ENCODE assay signal across 11 cellular contexts in genomic region chr7:129009437-129009836, GRCh38. TPM values are rescaled to one million over a fixed set of nuclear protein-coding genes. Genes with fewer than 3 reads are reported as not detected.
DNase-seq lines count a peak whose midpoint lies in the region; ATAC-seq lines count a peak whose summit lies in the region.
"Had no signal": no experiment of that assay in that cellular context is flagged by ENCODE, and none has a peak within 500 bp of the region (broad histone marks: within the 10 kb centered on the region; RNA-seq: fewer than 3 reads in every experiment).

No MANE protein-coding gene starts in this region.

- H3K27me3 Mint-ChIP-seq in activated naive CD4-positive, alpha-beta T cell treated with anti-CD3 and anti-CD28 coated beads for 36 hours (ENCODE audit: low read depth) = no peaks in the 10 kb centered on the region
- no peaks in the 10 kb centered on the region for H3K27me3 Mint-ChIP-seq in stimulated activated memory B cell treated with anti-CD40 and anti-IgM and Interleukin-4, amounts not matched to agents 10 μg/mL and 1 μg/mL and 100 μg/mL, for 72 hours

- no peak overlapping the region for H3K4me3 Mint-ChIP-seq in activated naive CD4-positive, alpha-beta T cell treated with anti-CD3 and anti-CD28 coated beads for 36 hours
- H3K4me3 Mint-ChIP-seq in stimulated activated memory B cell treated with anti-CD40 and anti-IgM and Interleukin-4, amounts not matched to agents 10 μg/mL and 1 μg/mL and 100 μg/mL, for 72 hours = no peak overlapping the region

- peaks cover 28% of the 10 kb centered on the region for H3K36me3 Mint-ChIP-seq in activated naive CD4-positive, alpha-beta T cell treated with anti-CD3 and anti-CD28 coated beads for 36 hours (ENCODE audit: low read depth)
- H3K36me3 Mint-ChIP-seq in stimulated activated memory B cell treated with anti-CD40 and anti-IgM and Interleukin-4, amounts not matched to agents 10 μg/mL and 1 μg/mL and 100 μg/mL, for 72 hours = peaks cover 64% of the 10 kb centered on the region

- peak overlapping the region; percentile 84 for H3K27ac Mint-ChIP-seq in activated naive CD4-positive, alpha-beta T cell treated with anti-CD3 and anti-CD28 coated beads for 36 hours
- peak overlapping the region; percentile 91 for H3K27ac Mint-ChIP-seq in stimulated activated memory B cell treated with anti-CD40 and anti-IgM and Interleukin-4, amounts not matched to agents 10 μg/mL and 1 μg/mL and 100 μg/mL, for 72 hours

- intact Hi-C loops in activated naive CD4-positive, alpha-beta T cell treated with anti-CD3 and anti-CD28 coated beads for 36 hours (cut with micrococcal nuclease) = no loop called here

- ATAC-seq in GM21825 (IDR thresholded peaks at IDR 0.05; ENCODE audit: unreplicated experiment) (peak; percentile 55), HG03521 (IDR thresholded peaks at IDR 0.05; ENCODE audit: unreplicated experiment) (peak; percentile 64)
- peak; percentile 74 for ATAC-seq in stimulated activated memory B cell treated with anti-CD40 and anti-IgM and Interleukin-4, amounts not matched to agents 10 μg/mL and 1 μg/mL and 100 μg/mL, for 72 hours
- ATAC-seq: sciatic nerve had no signal

- no peaks in the 10 kb centered on the region for H3K9me3 Mint-ChIP-seq in activated naive CD4-positive, alpha-beta T cell treated with anti-CD3 and anti-CD28 coated beads for 36 hours
- no peaks in the 10 kb centered on the region for H3K9me3 Mint-ChIP-seq in stimulated activated memory B cell treated with anti-CD40 and anti-IgM and Interleukin-4, amounts not matched to agents 10 μg/mL and 1 μg/mL and 100 μg/mL, for 72 hours

- CTCF ChIA-PET in activated naive CD4-positive, alpha-beta T cell treated with anti-CD3 and anti-CD28 coated beads for 36 hours (lab: Charles Lee) = interaction anchor here (1.0 to 2.0 kb wide), 7 partner anchors 9 to 82 kb away, joined by 3 to 11 read pairs (median 4); no protein-coding TSS in a partner anchor

- DNase-seq in activated naive CD4-positive, alpha-beta T cell treated with anti-CD3 and anti-CD28 coated beads for 36 hours = no peak
- no peak for DNase-seq in activated naive CD4-positive, alpha-beta T cell treated with anti-CD3 and anti-CD28 coated beads, Interleukin-2, amount 50 U/mL, for 16 hours
- no peak for DNase-seq in stimulated activated naive CD4-positive, alpha-beta T cell treated with Interleukin-2 at 50 U/mL for 16 hours (lab: John Stamatoyannopoulos, UW)
- DNase-seq in medulla oblongata (ENCODE audit: extremely low spot score) = no peak
- DNase-seq in NCI-H2081 (lab: John Stamatoyannopoulos, UW) = no peak
- DNase-seq: left ventricle myocardium superior, PC-9 had no signal

- H3K4me1 Mint-ChIP-seq in activated naive CD4-positive, alpha-beta T cell treated with anti-CD3 and anti-CD28 coated beads for 36 hours (ENCODE audit: low read depth) = peaks cover 35% of the 10 kb centered on the region
- peaks cover 31% of the 10 kb centered on the region for H3K4me1 Mint-ChIP-seq in stimulated activated memory B cell treated with anti-CD40 and anti-IgM and Interleukin-4, amounts not matched to agents 10 μg/mL and 1 μg/mL and 100 μg/mL, for 72 hours

RNA-seq across cellular contexts. Expression of gene TNPO3, which starts 45.5 kb away (rescaled TPM):
- total RNA-seq in activated naive CD4-positive, alpha-beta T cell treated with anti-CD3 and anti-CD28 coated beads for 36 hours = 10 to 100 TPM; 65.7 to 66.4 TPM
